1 cellular context compared by ENCODE assay signal in genomic region chr12:50402270-50403000, GRCh38.
TF ChIP-seq lines count a peak whose summit lies in the region.

No MANE protein-coding gene starts in this region.

TF ChIP-seq in IMR-90, 13 proteins besides CTCF, POLR2A, EP300 and RAD21:
- TF ChIP-seq BHLHE40 (IDR thresholded peaks at IDR 0.05; ENCODE audit: low read depth, low read length): no peak
- TF ChIP-seq RFX5 (IDR thresholded peaks at IDR 0.05; ENCODE audit: low read depth, low read length): no peak
- no peak for TF ChIP-seq MXI1 (IDR thresholded peaks at IDR 0.05; ENCODE audit: borderline replicate concordance, low read depth, low read length)
- TF ChIP-seq RCOR1 (IDR thresholded peaks at IDR 0.05; ENCODE audit: insufficient replicate concordance, low read length): no peak
- no peak for TF ChIP-seq CHD1 (IDR thresholded peaks at IDR 0.05; ENCODE audit: low read depth, low read length)
- TF ChIP-seq FOS (IDR thresholded peaks at IDR 0.05; ENCODE audit: low read depth, low read length): no peak
- TF ChIP-seq MAFK (IDR thresholded peaks at IDR 0.05; ENCODE audit: low read depth, low read length): no peak
